ENCODE assay signal across 18 cellular contexts in genomic region chr20:17357238-17357637, GRCh38.
"Had no signal": no experiment of that assay in that cellular context is flagged by ENCODE, and none has a peak within 500 bp of the region (broad histone marks: within the 10 kb centered on the region; RNA-seq: fewer than 3 reads in every experiment).

No MANE protein-coding gene starts in this region.

- H3K27ac Mint-ChIP-seq: activated naive CD4-positive, alpha-beta T cell treated with anti-CD3 and anti-CD28 coated beads, Interleukin-2, amount 50 U/mL, for 24 hours; nephron progenitor cell; stimulated activated naive B cell treated with anti-CD40 and anti-IgM and Interleukin-4, amounts not matched to agents 10 μg/mL and 1 μg/mL and 100 μg/mL, for 72 hours had no signal

- H3K36me3 Mint-ChIP-seq: activated naive CD4-positive, alpha-beta T cell treated with anti-CD3 and anti-CD28 coated beads, Interleukin-2, amount 50 U/mL, for 24 hours; stimulated activated naive B cell treated with anti-CD40 and anti-IgM and Interleukin-4, amounts not matched to agents 10 μg/mL and 1 μg/mL and 100 μg/mL, for 72 hours had no signal

- ATAC-seq: gastrocnemius medialis; heart right ventricle; left ventricle myocardium superior; stimulated activated naive B cell treated with anti-CD40 and anti-IgM and Interleukin-4, amounts not matched to agents 10 μg/mL and 1 μg/mL and 100 μg/mL, for 72 hours had no signal

- H3K4me1 Mint-ChIP-seq: activated naive CD4-positive, alpha-beta T cell treated with anti-CD3 and anti-CD28 coated beads, Interleukin-2, amount 50 U/mL, for 24 hours; nephron progenitor cell; stimulated activated naive B cell treated with anti-CD40 and anti-IgM and Interleukin-4, amounts not matched to agents 10 μg/mL and 1 μg/mL and 100 μg/mL, for 72 hours had no signal

- H3K4me3 ChIP-seq: coronary artery, gastrocnemius medialis, heart right ventricle, sigmoid colon, tibial nerve had no signal

- H3K9me3 Mint-ChIP-seq: activated naive CD4-positive, alpha-beta T cell treated with anti-CD3 and anti-CD28 coated beads, Interleukin-2, amount 50 U/mL, for 24 hours; nephron progenitor cell had no signal

- H3K9me3 ChIP-seq: gastrocnemius medialis, heart right ventricle, sigmoid colon, tibial nerve had no signal

- DNase-seq: activated CD4-positive, alpha-beta T cell treated with anti-CD3 and anti-CD28 coated beads, Interleukin-2, amount 50 U/mL, for 1 hour; activated CD4-positive, CD25-positive, alpha-beta regulatory T cell; activated effector memory CD4-positive, alpha-beta T cell treated with Interleukin-2 at 50 U/mL for 16 hours; activated T-cell treated with anti-CD3 and anti-CD28 coated beads, Interleukin-2, amount 50 U/mL, for 1 hour; central memory CD4-positive, alpha-beta T cell; effector CD4-positive, alpha-beta T cell; gastrocnemius medialis; heart right ventricle; kidney; left ventricle myocardium superior; mesenchymal stem cell; nephron progenitor cell; sigmoid colon; stimulated activated CD4-positive, alpha-beta T cell treated with anti-CD3 and anti-CD28 coated beads, Interleukin-2, amount 100 ng/mL, for 24 hours; stimulated activated naive B cell treated with anti-CD40 and anti-IgM and Interleukin-4, amounts not matched to agents 10 μg/mL and 1 μg/mL and 100 μg/mL, for 72 hours had no signal

- H3K27ac ChIP-seq: coronary artery, gastrocnemius medialis, heart right ventricle, sigmoid colon, tibial nerve had no signal

- H3K27me3 Mint-ChIP-seq: stimulated activated naive B cell treated with anti-CD40 and anti-IgM and Interleukin-4, amounts not matched to agents 10 μg/mL and 1 μg/mL and 100 μg/mL, for 72 hours had no signal

- H3K36me3 ChIP-seq: gastrocnemius medialis, heart right ventricle, sigmoid colon, tibial nerve had no signal

- H3K4me3 Mint-ChIP-seq: activated naive CD4-positive, alpha-beta T cell treated with anti-CD3 and anti-CD28 coated beads, Interleukin-2, amount 50 U/mL, for 24 hours; nephron progenitor cell; stimulated activated naive B cell treated with anti-CD40 and anti-IgM and Interleukin-4, amounts not matched to agents 10 μg/mL and 1 μg/mL and 100 μg/mL, for 72 hours had no signal
